ENCODE assay signal across 1 cellular context in genomic region chr10:92756233-92757065, GRCh38.
TF ChIP-seq lines count a peak whose summit lies in the region.

No MANE protein-coding gene starts in this region.

TF ChIP-seq in GM12878, 131 proteins besides CTCF, POLR2A, EP300 and RAD21 (continued from another document and continues in another):
- TF ChIP-seq CEBPZ (IDR thresholded peaks at IDR 0.05; ENCODE audit: low read depth, low read length) = no peak
- TF ChIP-seq POLR2AphosphoS2 (IDR thresholded peaks at IDR 0.05; ENCODE audit: low read depth, low read length) = no peak
- no peak for TF ChIP-seq SMAD1 (IDR thresholded peaks at IDR 0.05; ENCODE audit: low read depth, partially characterized antibody)
- no peak for TF ChIP-seq E2F8 (IDR thresholded peaks at IDR 0.05; ENCODE audit: low read depth, partially characterized antibody)
- peak; percentile 59; the same call in 1 of the 2 replicates for TF ChIP-seq BACH1 (IDR thresholded peaks at IDR 0.05; ENCODE audit: borderline replicate concordance)
- TF ChIP-seq ZNF274 (IDR thresholded peaks at IDR 0.05; ENCODE audit: insufficient read depth, insufficient read length) = no peak
- TF ChIP-seq FOXK2 (IDR thresholded peaks at IDR 0.05) = no peak
- TF ChIP-seq KDM1A (IDR thresholded peaks at IDR 0.05; ENCODE audit: borderline replicate concordance) = no peak
- peak; percentile 24 for TF ChIP-seq SMARCA5 (IDR thresholded peaks at IDR 0.05)
- TF ChIP-seq ATF7 (IDR thresholded peaks at IDR 0.05; ENCODE audit: low read depth) = peak; percentile 92
- TF ChIP-seq HDAC6 (IDR thresholded peaks at IDR 0.05; ENCODE audit: unreplicated experiment) = no peak
- no peak for TF ChIP-seq HDAC2 (IDR thresholded peaks at IDR 0.05)
- peak; percentile 14 for TF ChIP-seq RELA (IDR thresholded peaks at IDR 0.05; ENCODE audit: borderline replicate concordance, partially characterized antibody)
- no peak for TF ChIP-seq ASH2L (IDR thresholded peaks at IDR 0.05; ENCODE audit: borderline replicate concordance, low read depth)
- no peak for TF ChIP-seq ZSCAN29 (IDR thresholded peaks at IDR 0.05)
- peak; percentile 98 for TF ChIP-seq NFIC (IDR thresholded peaks at IDR 0.05; ENCODE audit: low read depth, low read length)
- 0 out of 2 replicates have a peak, but pooled peaks have one; percentile 13 for TF ChIP-seq TAF1 (IDR thresholded peaks at IDR 0.05; ENCODE audit: borderline replicate concordance, low read depth, low read length)
- TF ChIP-seq ZNF687 (IDR thresholded peaks at IDR 0.05) = no peak
- peak; percentile 54 for TF ChIP-seq JUNB (IDR thresholded peaks at IDR 0.05)
- TF ChIP-seq JUND (IDR thresholded peaks at IDR 0.05; ENCODE audit: low read depth, low read length) = no peak
- TF ChIP-seq BCL11A (IDR thresholded peaks at IDR 0.05; ENCODE audit: low read depth, low read length) = peak; percentile 75; the same call in 1 of the 2 replicates
- peak; percentile 50 for TF ChIP-seq BCL3 (IDR thresholded peaks at IDR 0.05; ENCODE audit: borderline replicate concordance, insufficient read depth, low read depth, low read length, poor library complexity, severe bottlenecking)
- TF ChIP-seq WRNIP1 (IDR thresholded peaks at IDR 0.05; ENCODE audit: borderline replicate concordance, low read depth, low read length) = no peak
- peak; percentile 49; the same call in 1 of the 2 replicates for TF ChIP-seq REST (IDR thresholded peaks at IDR 0.05; ENCODE audit: low read depth, low read length)
- TF ChIP-seq ZBTB33 (IDR thresholded peaks at IDR 0.05) = no peak
- TF ChIP-seq RFX5 (IDR thresholded peaks at IDR 0.05; ENCODE audit: low read depth, low read length) = no peak
- no peak for TF ChIP-seq RAD51 (IDR thresholded peaks at IDR 0.05)
- peak; percentile 95 for TF ChIP-seq TBL1XR1 (IDR thresholded peaks at IDR 0.05; ENCODE audit: low read depth, low read length)
- TF ChIP-seq CBX5 (IDR thresholded peaks at IDR 0.05; ENCODE audit: low read depth) = peak; percentile 76; the same call in 1 of the 2 replicates
- peak; percentile 94 for TF ChIP-seq SKIL (IDR thresholded peaks at IDR 0.05; ENCODE audit: low read depth, poor library complexity, severe bottlenecking)
- TF ChIP-seq YY1 (IDR thresholded peaks at IDR 0.05; ENCODE audit: low read depth, low read length) = peak; percentile 50; the same call in 1 of the 2 replicates
- TF ChIP-seq ZZZ3 (IDR thresholded peaks at IDR 0.05; ENCODE audit: control insufficient read depth, insufficient read length, low read depth) = no peak
- no peak for TF ChIP-seq FOS (IDR thresholded peaks at IDR 0.05; ENCODE audit: borderline replicate concordance, extremely low read depth, insufficient read length)
- no peak for TF ChIP-seq TARDBP (IDR thresholded peaks at IDR 0.05; ENCODE audit: borderline replicate concordance)
- TF ChIP-seq POU2F2 (IDR thresholded peaks at IDR 0.05; ENCODE audit: borderline replicate concordance, low read depth, low read length) = peak; percentile 70; the same call in 1 of the 3 replicates
- no peak for TF ChIP-seq RB1 (IDR thresholded peaks at IDR 0.05; ENCODE audit: borderline replicate concordance)
- peak; percentile 63; the same call in 1 of the 2 replicates for TF ChIP-seq TCF12 (IDR thresholded peaks at IDR 0.05; ENCODE audit: low read depth, low read length)
- TF ChIP-seq MTA3 (IDR thresholded peaks at IDR 0.05; ENCODE audit: borderline replicate concordance, low read length) = peak; percentile 95; the same call in 1 of the 2 replicates
- peak; percentile 55 for TF ChIP-seq CREB1 (IDR thresholded peaks at IDR 0.05; ENCODE audit: low read depth)
- TF ChIP-seq TCF7 (IDR thresholded peaks at IDR 0.05; ENCODE audit: borderline replicate concordance) = no peak; the same call in 1 of the 2 replicates
- no peak for TF ChIP-seq SIN3A (IDR thresholded peaks at IDR 0.05; ENCODE audit: low read depth, low read length)
- peak; percentile 91 for TF ChIP-seq MEF2B (IDR thresholded peaks at IDR 0.05; ENCODE audit: partially characterized antibody, poor library complexity, severe bottlenecking)
